15 cellular contexts compared by ENCODE assay signal in the genomic region with DNA sequence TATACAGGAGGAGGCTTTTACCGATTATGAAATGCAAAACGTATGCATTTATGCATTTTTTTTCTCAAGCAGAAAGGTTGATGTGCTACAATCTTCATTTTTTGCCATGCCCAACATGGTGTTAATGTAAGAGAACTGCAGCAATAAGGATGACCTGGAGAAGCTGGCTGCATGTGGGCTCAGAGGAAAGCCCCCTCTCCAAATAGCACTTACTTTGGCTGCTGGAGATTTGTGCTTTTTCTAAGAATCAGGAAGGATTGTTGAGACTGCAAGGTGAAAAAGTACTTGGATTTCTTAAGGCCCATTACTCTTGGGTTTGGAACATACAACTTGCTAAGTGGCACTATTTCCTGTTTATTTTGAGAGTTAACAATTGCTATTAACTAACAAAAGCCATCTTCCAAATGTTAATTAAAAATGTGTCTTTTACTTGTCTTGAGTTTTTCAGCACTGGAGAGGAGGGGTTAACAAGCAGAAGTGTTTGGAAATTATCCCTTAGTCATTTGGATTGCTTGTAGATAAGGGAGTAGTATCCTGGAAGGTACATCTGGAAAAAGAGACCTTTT. TPM values are rescaled to one million over a fixed set of nuclear protein-coding genes. Genes with fewer than 3 reads are reported as not detected.
A peak's percentile ranks its signal among the peaks of the same experiment; 100 is the strongest.
DNase-seq lines count a peak whose midpoint lies in the region; ATAC-seq and TF ChIP-seq lines count a peak whose summit lies in the region.
"Had no signal": no experiment of that assay in that cellular context is flagged by ENCODE, and none has a peak within 500 bp of the region (broad histone marks: within the 10 kb centered on the region; RNA-seq: fewer than 3 reads in every experiment).

No MANE protein-coding gene starts in this region.

- H3K27me3 ChIP-seq in cardiac muscle cell (no peaks in the 10 kb centered on the region), iPS-20b (ENCODE audit: insufficient read depth, low read length) (no peaks in the 10 kb centered on the region), vagina (no peaks in the 10 kb centered on the region), spleen (replicated peaks in 1 of 7) (peaks cover 0 to 51% (median 5%) of the 10 kb centered on the region in 7 donors)
- H3K27me3 ChIP-seq: dorsolateral prefrontal cortex, SJSA1 had no signal

- H3K9me3 ChIP-seq in cardiac muscle cell (ENCODE audit: low read depth) = no peaks in the 10 kb centered on the region
- no peaks in the 10 kb centered on the region for H3K9me3 ChIP-seq in iPS-20b (ENCODE audit: insufficient read depth, low read depth, low read length)
- H3K9me3 ChIP-seq in vagina = no peaks in the 10 kb centered on the region
- no peaks in the 10 kb centered on the region for H3K9me3 ChIP-seq in spleen
- H3K9me3 ChIP-seq: gastrocnemius medialis, SJSA1 had no signal

- 32 to 50% (median 38%) methylated on average over 2 of the region's 2 CpGs for WGBS in spleen, 5 donors

- peaks cover 28% of the 10 kb centered on the region for H3K4me1 Mint-ChIP-seq in activated T-helper 2 cell treated with anti-CD3 and anti-CD28 coated beads, Interferon-gamma antibody, Interleukin-2, Interleukin-4, amounts not matched to agents 10 μg/mL and 5 μg/mL and 100 μg/mL, durations not matched to agents 14 hours and 24 hours and 36 hours (ENCODE audit: low read depth)
- peaks cover 32% of the 10 kb centered on the region for H3K4me1 Mint-ChIP-seq in activated T-cell treated with anti-CD3 and anti-CD28 coated beads, Interleukin-2, amount 50 U/mL, for 72 hours (ENCODE audit: low read depth)

- DNase-seq in cardiac muscle cell (ENCODE audit: low read depth in 1 of 2, low spot score in 1 of 2) (no peak), Right ventricle myocardium inferior (ENCODE audit: missing footprints) (no peak), vagina (ENCODE audit: extremely low spot score in 2 of 2) (no peak), spleen (no peak)
- DNase-seq in activated T-helper 2 cell treated with anti-CD3 and anti-CD28 coated beads, Interferon-gamma antibody, Interleukin-2, Interleukin-4, amounts not matched to agents 10 μg/mL and 5 μg/mL and 100 μg/mL, durations not matched to agents 14 hours and 24 hours and 36 hours (ENCODE audit: low spot score) = no peak
- DNase-seq in stimulated activated CD4-positive, alpha-beta T cell treated with anti-CD3 and anti-CD28 coated beads, Interleukin-4, amount 100 ng/mL, for 1 hour = no peak
- DNase-seq in activated T-cell treated with anti-CD3 and anti-CD28 coated beads, Interleukin-2, amount 50 U/mL, for 72 hours = no peak
- DNase-seq: amniotic stem cell, dorsolateral prefrontal cortex, gastrocnemius medialis, NCI-H146, occipital lobe, WERI-Rb-1 had no signal

- H3K4me1 ChIP-seq in cardiac muscle cell (ENCODE audit: low read depth) (peaks cover 19% of the 10 kb centered on the region), iPS-20b (ENCODE audit: insufficient read depth, low read length) (peaks cover 17% of the 10 kb centered on the region), vagina (peaks cover 20% of the 10 kb centered on the region), spleen (peaks cover 0 to 45% (median 29%) of the 10 kb centered on the region in 6 donors)

- peaks cover 35% of the 10 kb centered on the region for H3K27me3 Mint-ChIP-seq in activated T-helper 2 cell treated with anti-CD3 and anti-CD28 coated beads, Interferon-gamma antibody, Interleukin-2, Interleukin-4, amounts not matched to agents 10 μg/mL and 5 μg/mL and 100 μg/mL, durations not matched to agents 14 hours and 24 hours and 36 hours (ENCODE audit: low read depth)
- H3K27me3 Mint-ChIP-seq in activated T-cell treated with anti-CD3 and anti-CD28 coated beads, Interleukin-2, amount 50 U/mL, for 72 hours (ENCODE audit: low read depth) = peaks cover 58% of the 10 kb centered on the region

- TF ChIP-seq POLR2A in vagina (IDR thresholded peaks at IDR 0.05) (no peak), spleen (IDR thresholded peaks at IDR 0.05) (no peak)

- H3K9ac ChIP-seq in iPS-20b (ENCODE audit: low read depth, low read length) = peak overlapping the region; percentile 91

- peak overlapping the region; percentile 2 for H3K4me3 Mint-ChIP-seq in activated T-helper 2 cell treated with anti-CD3 and anti-CD28 coated beads, Interferon-gamma antibody, Interleukin-2, Interleukin-4, amounts not matched to agents 10 μg/mL and 5 μg/mL and 100 μg/mL, durations not matched to agents 14 hours and 24 hours and 36 hours (ENCODE audit: low read depth)
- H3K4me3 Mint-ChIP-seq in activated T-cell treated with anti-CD3 and anti-CD28 coated beads, Interleukin-2, amount 50 U/mL, for 72 hours = peak overlapping the region in 1 of 2 donors; percentile 95

- no peaks in the 10 kb centered on the region for H3K9me3 Mint-ChIP-seq in activated T-helper 2 cell treated with anti-CD3 and anti-CD28 coated beads, Interferon-gamma antibody, Interleukin-2, Interleukin-4, amounts not matched to agents 10 μg/mL and 5 μg/mL and 100 μg/mL, durations not matched to agents 14 hours and 24 hours and 36 hours
- H3K9me3 Mint-ChIP-seq in activated T-cell treated with anti-CD3 and anti-CD28 coated beads, Interleukin-2, amount 50 U/mL, for 72 hours = no peaks in the 10 kb centered on the region

- no peak for ATAC-seq in Right ventricle myocardium inferior
- no peak for ATAC-seq in activated T-cell treated with anti-CD3 and anti-CD28 coated beads, Interleukin-2, amount 50 U/mL, for 72 hours (replicated peaks in 1 of 2)
- ATAC-seq: gastrocnemius medialis had no signal

- no peak overlapping the region for H3K27ac Mint-ChIP-seq in activated T-helper 2 cell treated with anti-CD3 and anti-CD28 coated beads, Interferon-gamma antibody, Interleukin-2, Interleukin-4, amounts not matched to agents 10 μg/mL and 5 μg/mL and 100 μg/mL, durations not matched to agents 14 hours and 24 hours and 36 hours
- H3K27ac Mint-ChIP-seq in activated T-cell treated with anti-CD3 and anti-CD28 coated beads, Interleukin-2, amount 50 U/mL, for 72 hours = no peak overlapping the region

- peaks cover 38% of the 10 kb centered on the region for H3K36me3 Mint-ChIP-seq in activated T-helper 2 cell treated with anti-CD3 and anti-CD28 coated beads, Interferon-gamma antibody, Interleukin-2, Interleukin-4, amounts not matched to agents 10 μg/mL and 5 μg/mL and 100 μg/mL, durations not matched to agents 14 hours and 24 hours and 36 hours (ENCODE audit: low read depth)
- H3K36me3 Mint-ChIP-seq in activated T-cell treated with anti-CD3 and anti-CD28 coated beads, Interleukin-2, amount 50 U/mL, for 72 hours (ENCODE audit: insufficient read depth in 2 of 2) = peaks cover 5% of the 10 kb centered on the region in 2 donors

- no peak for TF ChIP-seq CTCF in cardiac muscle cell (IDR thresholded peaks at IDR 0.05; ENCODE audit: low read depth, low read length)
- TF ChIP-seq CTCF in vagina (IDR thresholded peaks at IDR 0.05) = no peak
- TF ChIP-seq CTCF in spleen (IDR thresholded peaks at IDR 0.05 in 8 of 11, conservative IDR thresholded peaks at IDR 0.05 in 3 of 11) = no peak

- H3K4me3 ChIP-seq in cardiac muscle cell (peak overlapping the region; percentile 99), iPS-20b (ENCODE audit: low read length) (peak overlapping the region; percentile 84), vagina (peak overlapping the region in 1 of 2 donors; percentile 40), spleen (no peak overlapping the region)

- no peaks in the 10 kb centered on the region for H3K36me3 ChIP-seq in cardiac muscle cell
- H3K36me3 ChIP-seq in iPS-20b (ENCODE audit: insufficient read depth, low read depth, low read length) = peaks cover 39% of the 10 kb centered on the region
- H3K36me3 ChIP-seq in vagina = no peaks in the 10 kb centered on the region
- H3K36me3 ChIP-seq in spleen = no peaks in the 10 kb centered on the region
- H3K36me3 ChIP-seq: gastrocnemius medialis had no signal

- intact Hi-C loops in Right ventricle myocardium inferior (cut with DNase I) = loop anchor here (5.0 to 10.0 kb wide), 6 partner anchors 146 to 1816 kb away; no protein-coding TSS in a partner anchor
- intact Hi-C loops in activated T-helper 2 cell treated with anti-CD3 and anti-CD28 coated beads, Interferon-gamma antibody, Interleukin-2, Interleukin-4, amounts not matched to agents 10 μg/mL and 5 μg/mL and 100 μg/mL, durations not matched to agents 14 hours and 24 hours and 36 hours (cut with micrococcal nuclease) = loop anchor here (5.0 to 10.0 kb wide), 6 partner anchors 238 to 1764 kb away; partner anchors contain the start of gene ID4
- intact Hi-C loops in vagina (cut with DNase I) = loop anchor here (10.0 kb wide), 2 partner anchors 66 to 1044 kb away; no protein-coding TSS in a partner anchor
- intact Hi-C loops in spleen (cut with DNase I; ENCODE audit: low total_unique reads) = no loop called here

- no peak overlapping the region for H3K27ac ChIP-seq in cardiac muscle cell
- H3K27ac ChIP-seq in iPS-20b (ENCODE audit: low read length) = no peak overlapping the region
- no peak overlapping the region for H3K27ac ChIP-seq in vagina
- no peak overlapping the region for H3K27ac ChIP-seq in spleen
- H3K27ac ChIP-seq: dorsolateral prefrontal cortex, gastrocnemius medialis, SJSA1, WERI-Rb-1 had no signal

RNA-seq across cellular contexts. Expression of gene SOX4, which starts 5.6 kb away (rescaled TPM):
- total RNA-seq in cardiac muscle cell (46.9 and 60.6 TPM in 2 replicates), Right ventricle myocardium inferior (7.8 TPM), vagina (11.5 TPM), spleen (10 to 100 TPM in 1 of 7 donors, 1 to 10 TPM in 6; 4.9 to 11.1 (median 8.7) TPM)
- polyA plus RNA-seq in cardiac muscle cell (29.9 and 42.2 TPM in 2 replicates), spleen (1 to 10 TPM; 5.1 to 6.2 (median 5.7) TPM)
- total RNA-seq in activated T-helper 2 cell treated with anti-CD3 and anti-CD28 coated beads, Interferon-gamma antibody, Interleukin-2, Interleukin-4, amounts not matched to agents 10 μg/mL and 5 μg/mL and 100 μg/mL, durations not matched to agents 14 hours and 24 hours and 36 hours = 20.3 and 20.8 TPM in 2 replicates
- 1 to 10 TPM; 1.9 to 3.5 TPM for total RNA-seq in activated T-cell treated with anti-CD3 and anti-CD28 coated beads, Interleukin-2, amount 50 U/mL, for 72 hours

Comparison
In these comparisons a context has a peak if more than half of its experiments do, and no peak if none do; other contexts are left out.
1. H3K4me3 ChIP-seq: peak in cardiac muscle cell (single experiment) and iPS-20b (single experiment); none in spleen (0 of 8).